ENCODE assay signal across 2 cellular contexts in the genomic region with DNA sequence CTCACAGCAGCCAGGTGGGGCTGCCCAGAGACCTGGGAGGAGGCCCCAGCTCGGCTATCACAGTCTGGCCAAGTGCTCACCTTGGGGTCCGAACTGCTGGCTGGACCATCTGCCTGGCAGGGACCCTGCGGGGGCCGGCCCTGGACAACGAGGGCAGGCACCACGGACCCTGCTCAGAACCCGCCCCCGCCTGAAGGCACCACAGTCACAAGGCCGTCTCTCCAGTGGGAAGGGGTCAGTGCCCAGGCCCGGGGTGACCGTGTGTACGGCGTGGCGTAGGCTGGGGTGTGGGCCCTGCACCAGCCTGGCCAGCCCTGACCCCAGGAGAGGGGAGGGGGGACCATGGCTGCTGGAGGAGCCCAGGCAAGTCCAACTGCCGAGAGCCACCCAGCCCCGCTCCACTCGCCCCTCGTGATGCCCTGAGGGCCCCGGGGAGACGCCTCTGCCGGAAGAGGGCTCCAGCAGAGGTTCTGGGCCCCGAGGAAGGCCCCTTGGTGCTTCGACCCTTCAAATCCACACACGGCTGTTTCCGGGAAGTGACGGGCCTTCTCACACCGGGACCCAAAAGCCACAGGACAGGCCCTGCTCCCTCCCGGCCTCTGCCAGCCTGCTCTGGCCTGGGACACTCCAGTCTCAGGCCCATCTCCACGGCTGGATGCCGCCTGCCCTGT.
TF ChIP-seq lines count a peak whose summit lies in the region.

No MANE protein-coding gene starts in this region.

TF ChIP-seq in HepG2, 621 proteins besides CTCF, POLR2A, EP300 and RAD21:
- TF ChIP-seq SP4 (CRISPR knock-in tag; IDR thresholded peaks at IDR 0.05), result no peak
- TF ChIP-seq MIXL1 (CRISPR knock-in tag; IDR thresholded peaks at IDR 0.05), result no peak
- TF ChIP-seq GATAD2A (CRISPR knock-in tag; IDR thresholded peaks at IDR 0.05), result no peak

TF ChIP-seq in GM12878, 131 proteins besides CTCF, POLR2A, EP300 and RAD21:
- TF ChIP-seq RAD51 (IDR thresholded peaks at IDR 0.05) (no peak), TCF7 (IDR thresholded peaks at IDR 0.05; ENCODE audit: borderline replicate concordance) (no peak), TCF12 (IDR thresholded peaks at IDR 0.05; ENCODE audit: low read depth, low read length) (no peak), CHD4 (IDR thresholded peaks at IDR 0.05) (no peak), ZNF217 (IDR thresholded peaks at IDR 0.05) (no peak), BCL11A (IDR thresholded peaks at IDR 0.05; ENCODE audit: low read depth, low read length) (no peak), ZNF592 (IDR thresholded peaks at IDR 0.05) (no peak), SUZ12 (IDR thresholded peaks at IDR 0.05; ENCODE audit: unreplicated experiment) (no peak)
- TF ChIP-seq, protein P1, sequence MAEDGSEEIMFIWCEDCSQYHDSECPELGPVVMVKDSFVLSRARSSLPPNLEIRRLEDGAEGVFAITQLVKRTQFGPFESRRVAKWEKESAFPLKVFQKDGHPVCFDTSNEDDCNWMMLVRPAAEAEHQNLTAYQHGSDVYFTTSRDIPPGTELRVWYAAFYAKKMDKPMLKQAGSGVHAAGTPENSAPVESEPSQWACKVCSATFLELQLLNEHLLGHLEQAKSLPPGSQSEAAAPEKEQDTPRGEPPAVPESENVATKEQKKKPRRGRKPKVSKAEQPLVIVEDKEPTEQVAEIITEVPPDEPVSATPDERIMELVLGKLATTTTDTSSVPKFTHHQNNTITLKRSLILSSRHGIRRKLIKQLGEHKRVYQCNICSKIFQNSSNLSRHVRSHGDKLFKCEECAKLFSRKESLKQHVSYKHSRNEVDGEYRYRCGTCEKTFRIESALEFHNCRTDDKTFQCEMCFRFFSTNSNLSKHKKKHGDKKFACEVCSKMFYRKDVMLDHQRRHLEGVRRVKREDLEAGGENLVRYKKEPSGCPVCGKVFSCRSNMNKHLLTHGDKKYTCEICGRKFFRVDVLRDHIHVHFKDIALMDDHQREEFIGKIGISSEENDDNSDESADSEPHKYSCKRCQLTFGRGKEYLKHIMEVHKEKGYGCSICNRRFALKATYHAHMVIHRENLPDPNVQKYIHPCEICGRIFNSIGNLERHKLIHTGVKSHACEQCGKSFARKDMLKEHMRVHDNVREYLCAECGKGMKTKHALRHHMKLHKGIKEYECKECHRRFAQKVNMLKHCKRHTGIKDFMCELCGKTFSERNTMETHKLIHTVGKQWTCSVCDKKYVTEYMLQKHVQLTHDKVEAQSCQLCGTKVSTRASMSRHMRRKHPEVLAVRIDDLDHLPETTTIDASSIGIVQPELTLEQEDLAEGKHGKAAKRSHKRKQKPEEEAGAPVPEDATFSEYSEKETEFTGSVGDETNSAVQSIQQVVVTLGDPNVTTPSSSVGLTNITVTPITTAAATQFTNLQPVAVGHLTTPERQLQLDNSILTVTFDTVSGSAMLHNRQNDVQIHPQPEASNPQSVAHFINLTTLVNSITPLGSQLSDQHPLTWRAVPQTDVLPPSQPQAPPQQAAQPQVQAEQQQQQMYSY (CRISPR knock-in tag; IDR thresholded peaks at IDR 0.05), result no peak
